In genomic region chr1:205440476-205441317, GRCh38 we compare ENCODE assay signal across 7 cellular contexts. TPM values are rescaled to one million over a fixed set of nuclear protein-coding genes. Genes with fewer than 3 reads are reported as not detected.
DNase-seq lines count a peak whose midpoint lies in the region; ATAC-seq and TF ChIP-seq lines count a peak whose summit lies in the region.

No MANE protein-coding gene starts in this region.

- peak overlapping the region; percentile 92 for H3K27ac Mint-ChIP-seq in activated T-cell treated with anti-CD3 and anti-CD28 coated beads, Interleukin-2, amount 50 U/mL, for 24 hours

- H3K36me3 ChIP-seq in psoas muscle (ENCODE audit: insufficient read depth in 1 of 2, low read depth in 1 of 2) = no peaks in the 10 kb centered on the region

- no peak overlapping the region for H3K4me3 ChIP-seq in psoas muscle

- peaks cover 70% of the 10 kb centered on the region for H3K4me1 ChIP-seq in psoas muscle

- H3K9me3 ChIP-seq in psoas muscle = no peaks in the 10 kb centered on the region

- H3K4me1 Mint-ChIP-seq in activated T-cell treated with anti-CD3 and anti-CD28 coated beads, Interleukin-2, amount 50 U/mL, for 24 hours (ENCODE audit: low read depth) = peaks cover 25% of the 10 kb centered on the region

- peak overlapping the region; percentile 76 for H3K4me3 Mint-ChIP-seq in activated T-cell treated with anti-CD3 and anti-CD28 coated beads, Interleukin-2, amount 50 U/mL, for 24 hours

- H3K9me3 Mint-ChIP-seq in activated T-cell treated with anti-CD3 and anti-CD28 coated beads, Interleukin-2, amount 50 U/mL, for 24 hours = no peaks in the 10 kb centered on the region

- no peaks in the 10 kb centered on the region for H3K27me3 ChIP-seq in psoas muscle (ENCODE audit: insufficient read depth in 3 of 3, low read length in 2 of 3)

- intact Hi-C loops in psoas muscle (cut with DNase I) = no loop called here

- no peak for TF ChIP-seq CTCF in psoas muscle (IDR thresholded peaks at IDR 0.05)

- 65 to 78% (median 76%) methylated on average over 15 of the region's 15 CpGs for WGBS in psoas muscle, 3 donors

- no peaks in the 10 kb centered on the region for H3K27me3 Mint-ChIP-seq in activated T-cell treated with anti-CD3 and anti-CD28 coated beads, Interleukin-2, amount 50 U/mL, for 24 hours

- DNase-seq in OCI-M1 (lab: John Stamatoyannopoulos, UW) (peak; percentile 76), foreskin melanocyte (peak; percentile 78), psoas muscle (no peak), HCEC 1CT (no peak)
- DNase-seq in activated T-cell treated with anti-CD3 and anti-CD28 coated beads, Interleukin-2, amount 50 U/mL, for 24 hours = peak; percentile 79

- peak overlapping the region; percentile 41 for H3K27ac ChIP-seq in psoas muscle

- peak; percentile 73 for ATAC-seq in GM19025 (IDR thresholded peaks at IDR 0.05; ENCODE audit: low read depth, unreplicated experiment)
- ATAC-seq in HG03342 (IDR thresholded peaks at IDR 0.05; ENCODE audit: unreplicated experiment) = peak; percentile 75
- ATAC-seq in psoas muscle = peak in 3 of 4 donors; percentile 16 to 63 (median 34)

- no peaks in the 10 kb centered on the region for H3K36me3 Mint-ChIP-seq in activated T-cell treated with anti-CD3 and anti-CD28 coated beads, Interleukin-2, amount 50 U/mL, for 24 hours (ENCODE audit: low read depth)

RNA-seq across cellular contexts. Expression of gene BLACAT1, which starts 15.1 kb away (rescaled TPM):
- not detected for total RNA-seq in psoas muscle
- not detected for polyA plus RNA-seq in psoas muscle

RNA-seq across cellular contexts. Expression of gene LEMD1, which starts 18.8 kb away (rescaled TPM):
- total RNA-seq in psoas muscle = not detected
- polyA plus RNA-seq in psoas muscle = not detected

Comparison
In these comparisons a context has a peak if more than half of its experiments do, and no peak if none do; other contexts are left out.
1. DNase-seq: peak in OCI-M1 (single experiment), activated T-cell treated with anti-CD3 and anti-CD28 coated beads, Interleukin-2, amount 50 U/mL, for 24 hours (single experiment) and foreskin melanocyte (single experiment); none in psoas muscle (0 of 2) and HCEC 1CT (single experiment).
2. Peak in every context shown above with its lines, with median percentiles within 50 percentile points of each other: ATAC-seq.